In genomic region chr12:124578854-124579253, GRCh38 we compare ENCODE assay signal across 23 cellular contexts. TPM values are rescaled to one million over a fixed set of nuclear protein-coding genes. Genes with fewer than 3 reads are reported as not detected.
DNase-seq lines count a peak whose midpoint lies in the region; ATAC-seq, FAIRE-seq and TF ChIP-seq lines count a peak whose summit lies in the region.
"Had no signal": no experiment of that assay in that cellular context is flagged by ENCODE, and none has a peak within 500 bp of the region (broad histone marks: within the 10 kb centered on the region; RNA-seq: fewer than 3 reads in every experiment).

No MANE protein-coding gene starts in this region.

- H2AFZ ChIP-seq in neural progenitor cell (replicated peaks) (no peak overlapping the region), hepatocyte (no peak overlapping the region)
- H2AFZ ChIP-seq: GM23248 had no signal

- no peak overlapping the region for H3K4me3 ChIP-seq in bronchial epithelial cell (ENCODE audit: low read depth, low read length)
- no peak overlapping the region for H3K4me3 ChIP-seq in neural progenitor cell
- H3K4me3 ChIP-seq in hepatocyte = no peak overlapping the region
- H3K4me3 ChIP-seq: A549; BLaER1 treated with 17β-estradiol and CSF1 and Interleukin-3, amounts not matched to agents 10 nM and 100 nM; GM23248 had no signal

- H3K9me3 ChIP-seq in neural progenitor cell (ENCODE audit: low read depth) (no peaks in the 10 kb centered on the region), hepatocyte (ENCODE audit: low read depth) (no peaks in the 10 kb centered on the region)

- CTCF ChIA-PET in RWPE1 (lab: Yijun Ruan, JAX) = no interaction called here

- peak; percentile 93 for DNase-seq in D721Med (ENCODE audit: insufficient read length, low spot score)
- DNase-seq in RWPE1 (ENCODE audit: low spot score) = no peak
- DNase-seq in bronchial epithelial cell (ENCODE audit: low read depth) = no peak
- no peak for DNase-seq in neural progenitor cell (ENCODE audit: low spot score)
- no peak for DNase-seq in DMS79 treated with DMSO at 0.1 percent for 48 hours (lab: John Stamatoyannopoulos, UW)
- DNase-seq in hepatocyte (ENCODE audit: low spot score) = no peak
- no peak for DNase-seq in activated CD4-positive, alpha-beta T cell treated with anti-CD3 and anti-CD28 coated beads, Interleukin-2, amount 10 ng/mL, durations not matched to agents 24 days and 14 days
- DNase-seq: 8988T; ACHN; AML-193; BE2C; CD4-positive, alpha-beta T cell; CD8-positive, alpha-beta memory T cell; DMS79; GF-D8; GM23248; HCEC 1CT had no signal

- no peaks in the 10 kb centered on the region for H3K27me3 ChIP-seq in bronchial epithelial cell (ENCODE audit: control insufficient read depth, insufficient read depth, low read length)
- H3K27me3 ChIP-seq in neural progenitor cell = no peaks in the 10 kb centered on the region
- no peaks in the 10 kb centered on the region for H3K27me3 ChIP-seq in hepatocyte
- H3K27me3 ChIP-seq: BE2C; BLaER1 treated with 17β-estradiol and CSF1 and Interleukin-3, amounts not matched to agents 10 nM and 100 nM had no signal

- no peak for TF ChIP-seq CTCF in D721Med (IDR thresholded peaks at IDR 0.05; ENCODE audit: insufficient read depth, missing control alignments)
- TF ChIP-seq CTCF in RWPE1 (conservative IDR thresholded peaks at IDR 0.05; ENCODE audit: low read depth) = no peak
- no peak for TF ChIP-seq CTCF in bronchial epithelial cell (IDR thresholded peaks at IDR 0.05; ENCODE audit: insufficient read depth, low read length, severe bottlenecking)
- TF ChIP-seq CTCF in neural progenitor cell (IDR thresholded peaks at IDR 0.05) = no peak
- no peak for TF ChIP-seq CTCF in hepatocyte (IDR thresholded peaks at IDR 0.05; ENCODE audit: poor library complexity)

- no peaks in the 10 kb centered on the region for H3K9me2 ChIP-seq in hepatocyte (replicated peaks; ENCODE audit: insufficient read depth)

- H3K4me3 Mint-ChIP-seq in neural progenitor cell = no peak overlapping the region
- no peak overlapping the region for H3K4me3 Mint-ChIP-seq in activated CD4-positive, alpha-beta T cell treated with anti-CD3 and anti-CD28 coated beads, Interleukin-2, amount 10 ng/mL, durations not matched to agents 24 days and 14 days
- H3K4me3 Mint-ChIP-seq: CD4-positive, alpha-beta T cell; CD8-positive, alpha-beta memory T cell had no signal

- no peak for ATAC-seq in GM18873 (IDR thresholded peaks at IDR 0.05; ENCODE audit: low FRiP score, unreplicated experiment)
- ATAC-seq: A549 had no signal

- H3F3A ChIP-seq in neural progenitor cell (ENCODE audit: low read depth) = no peaks in the 10 kb centered on the region

- POLR2A ChIA-PET in RWPE1 (lab: Yijun Ruan, JAX; ENCODE audit: low non-redundant PET) = no interaction called here

- peaks cover 17% of the 10 kb centered on the region for H3K4me1 Mint-ChIP-seq in neural progenitor cell
- no peaks in the 10 kb centered on the region for H3K4me1 Mint-ChIP-seq in activated CD4-positive, alpha-beta T cell treated with anti-CD3 and anti-CD28 coated beads, Interleukin-2, amount 10 ng/mL, durations not matched to agents 24 days and 14 days
- H3K4me1 Mint-ChIP-seq: CD8-positive, alpha-beta memory T cell had no signal

- H3K79me2 ChIP-seq in neural progenitor cell (ENCODE audit: low read depth) = no peaks in the 10 kb centered on the region
- H3K79me2 ChIP-seq in hepatocyte = no peaks in the 10 kb centered on the region

- H3K4me2 ChIP-seq in neural progenitor cell = no peak overlapping the region
- no peak overlapping the region for H3K4me2 ChIP-seq in hepatocyte
- H3K4me2 ChIP-seq: A549 had no signal

- H3K4me1 ChIP-seq in neural progenitor cell (peaks cover 5% of the 10 kb centered on the region), hepatocyte (ENCODE audit: insufficient read depth) (peaks cover 3% of the 10 kb centered on the region)
- H3K4me1 ChIP-seq: BE2C had no signal

- peaks cover 19% of the 10 kb centered on the region for H3K27me3 Mint-ChIP-seq in neural progenitor cell (ENCODE audit: insufficient read depth, low read depth)
- H3K27me3 Mint-ChIP-seq in activated CD4-positive, alpha-beta T cell treated with anti-CD3 and anti-CD28 coated beads, Interleukin-2, amount 10 ng/mL, durations not matched to agents 24 days and 14 days = peaks cover 6% of the 10 kb centered on the region
- H3K27me3 Mint-ChIP-seq: CD4-positive, alpha-beta T cell had no signal

- H4K20me1 ChIP-seq in neural progenitor cell (ENCODE audit: low read depth) (no peaks in the 10 kb centered on the region), hepatocyte (ENCODE audit: insufficient read depth, poor library complexity, severe bottlenecking) (no peaks in the 10 kb centered on the region)
- H4K20me1 ChIP-seq: BLaER1 treated with 17β-estradiol and CSF1 and Interleukin-3, amounts not matched to agents 10 nM and 100 nM had no signal

- H3K27ac Mint-ChIP-seq in neural progenitor cell = peak overlapping the region; percentile 6
- no peak overlapping the region for H3K27ac Mint-ChIP-seq in activated CD4-positive, alpha-beta T cell treated with anti-CD3 and anti-CD28 coated beads, Interleukin-2, amount 10 ng/mL, durations not matched to agents 24 days and 14 days
- H3K27ac Mint-ChIP-seq: CD4-positive, alpha-beta T cell; CD8-positive, alpha-beta memory T cell had no signal

- no peaks in the 10 kb centered on the region for H3K36me3 Mint-ChIP-seq in neural progenitor cell
- no peaks in the 10 kb centered on the region for H3K36me3 Mint-ChIP-seq in activated CD4-positive, alpha-beta T cell treated with anti-CD3 and anti-CD28 coated beads, Interleukin-2, amount 10 ng/mL, durations not matched to agents 24 days and 14 days (ENCODE audit: low read depth)

- H3K27ac ChIP-seq in RWPE1 = peak overlapping the region; percentile 79
- no peak overlapping the region for H3K27ac ChIP-seq in neural progenitor cell
- no peak overlapping the region for H3K27ac ChIP-seq in hepatocyte
- H3K27ac ChIP-seq: A549; BLaER1 treated with 17β-estradiol and CSF1 and Interleukin-3, amounts not matched to agents 10 nM and 100 nM; GM23248 had no signal

- FAIRE-seq in D721Med (lab: Jason Lieb, UNC) (peak; percentile 95), bronchial epithelial cell (lab: Jason Lieb, UNC) (peak; percentile 13)
- FAIRE-seq: A549, GM12891, GM18507, H1 had no signal

- intact Hi-C loops in activated CD4-positive, alpha-beta T cell treated with anti-CD3 and anti-CD28 coated beads, Interleukin-2, amount 10 ng/mL, durations not matched to agents 24 days and 14 days (cut with micrococcal nuclease) = no loop called here

- no peaks in the 10 kb centered on the region for H3K36me3 ChIP-seq in bronchial epithelial cell (ENCODE audit: control insufficient read depth, insufficient read depth, low read length)
- H3K36me3 ChIP-seq in neural progenitor cell = no peaks in the 10 kb centered on the region
- no peaks in the 10 kb centered on the region for H3K36me3 ChIP-seq in hepatocyte (replicated peaks; ENCODE audit: insufficient read depth, low read depth)
- H3K36me3 ChIP-seq: BE2C; BLaER1 treated with 17β-estradiol and CSF1 and Interleukin-3, amounts not matched to agents 10 nM and 100 nM had no signal

- no peak overlapping the region for H3K9ac ChIP-seq in neural progenitor cell
- H3K9ac ChIP-seq: BLaER1 treated with 17β-estradiol and CSF1 and Interleukin-3, amounts not matched to agents 10 nM and 100 nM; GM23248 had no signal

- H3K9me3 Mint-ChIP-seq in neural progenitor cell = peaks cover 6% of the 10 kb centered on the region
- peaks cover 5% of the 10 kb centered on the region for H3K9me3 Mint-ChIP-seq in activated CD4-positive, alpha-beta T cell treated with anti-CD3 and anti-CD28 coated beads, Interleukin-2, amount 10 ng/mL, durations not matched to agents 24 days and 14 days
- H3K9me3 Mint-ChIP-seq: CD4-positive, alpha-beta T cell had no signal

- 91% methylated on average over 3 of the region's 3 CpGs for WGBS in hepatocyte (ENCODE audit: low lambda C conversion rate, missing lambda C conversion rate)

RNA-seq across cellular contexts. Expression of gene NCOR2, which starts 11.4 kb away (rescaled TPM):
- total RNA-seq in bronchial epithelial cell (20.1 and 20.3 TPM in 2 replicates), neural progenitor cell (ENCODE audit: low replicate concordance) (14.3 and 18.0 TPM in 2 replicates), hepatocyte (12.9 and 40.3 TPM in 2 replicates)
- 121 and 136 TPM in 2 replicates for polyA plus RNA-seq in hepatocyte
- total RNA-seq in activated CD4-positive, alpha-beta T cell treated with anti-CD3 and anti-CD28 coated beads, Interleukin-2, amount 10 ng/mL, durations not matched to agents 24 days and 14 days = 125 and 128 TPM in 2 replicates
